2 cellular contexts compared by ENCODE assay signal in the genomic region with DNA sequence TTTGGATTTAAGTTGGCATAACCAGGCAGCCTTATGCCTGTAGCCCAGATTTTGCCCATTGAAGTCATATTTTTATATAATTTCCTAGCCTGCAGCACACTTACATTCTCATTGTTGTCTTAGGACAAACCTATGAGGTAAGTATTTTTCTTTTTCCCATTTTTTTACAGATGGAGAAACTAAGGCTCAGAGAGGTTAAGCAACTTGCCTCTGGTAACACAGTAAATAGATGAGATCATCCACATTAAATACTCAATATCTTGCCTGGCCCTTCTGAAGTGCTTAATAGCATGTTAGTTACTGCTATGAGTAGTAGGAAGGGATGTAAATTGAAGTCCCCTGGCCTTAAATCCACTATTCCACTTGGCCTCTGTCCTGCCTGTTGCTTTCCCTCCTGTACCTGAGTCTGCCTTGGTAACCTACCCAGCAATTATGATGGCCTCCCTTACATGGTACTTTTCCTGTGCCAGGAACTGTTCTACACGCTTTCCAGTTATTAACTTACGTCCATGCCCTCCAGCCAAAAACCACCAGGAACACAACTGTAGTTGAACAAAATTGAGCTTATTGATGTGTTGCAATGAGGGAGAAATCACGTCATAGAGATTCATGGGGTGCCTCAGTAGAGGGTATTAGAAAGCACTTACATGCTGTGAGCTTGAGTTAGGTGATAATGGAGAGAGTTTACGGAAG.
TF ChIP-seq lines count a peak whose summit lies in the region.

No MANE protein-coding gene starts in this region.

TF ChIP-seq in GM23338, 12 proteins besides CTCF, POLR2A, EP300 and RAD21:
- no peak for TF ChIP-seq POLR2AphosphoS5 (IDR thresholded peaks at IDR 0.05; ENCODE audit: low read depth)

TF ChIP-seq in IMR-90, 13 proteins besides CTCF, POLR2A, EP300 and RAD21:
- TF ChIP-seq SMC3 (IDR thresholded peaks at IDR 0.05; ENCODE audit: low read depth, low read length) (no peak), MAFK (IDR thresholded peaks at IDR 0.05; ENCODE audit: low read depth, low read length) (no peak), BHLHE40 (IDR thresholded peaks at IDR 0.05; ENCODE audit: low read depth, low read length) (no peak), MAZ (IDR thresholded peaks at IDR 0.05; ENCODE audit: borderline replicate concordance, low read depth, low read length) (no peak), RFX5 (IDR thresholded peaks at IDR 0.05; ENCODE audit: low read depth, low read length) (no peak), MXI1 (IDR thresholded peaks at IDR 0.05; ENCODE audit: borderline replicate concordance, low read depth, low read length) (no peak), CHD1 (IDR thresholded peaks at IDR 0.05; ENCODE audit: low read depth, low read length) (no peak), FOS (IDR thresholded peaks at IDR 0.05; ENCODE audit: low read depth, low read length) (no peak), NFE2L2 (IDR thresholded peaks at IDR 0.05; ENCODE audit: low read depth, low read length) (no peak), RCOR1 (IDR thresholded peaks at IDR 0.05; ENCODE audit: insufficient replicate concordance, low read length) (no peak), CEBPB (IDR thresholded peaks at IDR 0.05; ENCODE audit: low read depth, low read length) (no peak)
- TF ChIP-seq, protein P1, sequence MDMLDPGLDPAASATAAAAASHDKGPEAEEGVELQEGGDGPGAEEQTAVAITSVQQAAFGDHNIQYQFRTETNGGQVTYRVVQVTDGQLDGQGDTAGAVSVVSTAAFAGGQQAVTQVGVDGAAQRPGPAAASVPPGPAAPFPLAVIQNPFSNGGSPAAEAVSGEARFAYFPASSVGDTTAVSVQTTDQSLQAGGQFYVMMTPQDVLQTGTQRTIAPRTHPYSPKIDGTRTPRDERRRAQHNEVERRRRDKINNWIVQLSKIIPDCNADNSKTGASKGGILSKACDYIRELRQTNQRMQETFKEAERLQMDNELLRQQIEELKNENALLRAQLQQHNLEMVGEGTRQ (IDR thresholded peaks at IDR 0.05; ENCODE audit: low read depth, low read length), result no peak
- TF ChIP-seq, protein P2, sequence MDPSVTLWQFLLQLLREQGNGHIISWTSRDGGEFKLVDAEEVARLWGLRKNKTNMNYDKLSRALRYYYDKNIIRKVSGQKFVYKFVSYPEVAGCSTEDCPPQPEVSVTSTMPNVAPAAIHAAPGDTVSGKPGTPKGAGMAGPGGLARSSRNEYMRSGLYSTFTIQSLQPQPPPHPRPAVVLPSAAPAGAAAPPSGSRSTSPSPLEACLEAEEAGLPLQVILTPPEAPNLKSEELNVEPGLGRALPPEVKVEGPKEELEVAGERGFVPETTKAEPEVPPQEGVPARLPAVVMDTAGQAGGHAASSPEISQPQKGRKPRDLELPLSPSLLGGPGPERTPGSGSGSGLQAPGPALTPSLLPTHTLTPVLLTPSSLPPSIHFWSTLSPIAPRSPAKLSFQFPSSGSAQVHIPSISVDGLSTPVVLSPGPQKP (IDR thresholded peaks at IDR 0.05; ENCODE audit: borderline replicate concordance, low read depth, low read length), result no peak
